ENCODE assay signal across 8 cellular contexts in genomic region chr5:151315998-151316597, GRCh38. TPM values are rescaled to one million over a fixed set of nuclear protein-coding genes. Genes with fewer than 3 reads are reported as not detected.
DNase-seq lines count a peak whose midpoint lies in the region; ATAC-seq and TF ChIP-seq lines count a peak whose summit lies in the region.

No MANE protein-coding gene starts in this region.

- ATAC-seq in GM19395 (IDR thresholded peaks at IDR 0.05; ENCODE audit: unreplicated experiment) (peak; percentile 80), HG03558 (IDR thresholded peaks at IDR 0.05; ENCODE audit: extremely low read depth, unreplicated experiment) (peak; percentile 59), RWPE2 (ENCODE audit: low read depth) (peak; percentile 93), heart right ventricle (peak; percentile 34 to 87 (median 78))

- 50 to 53% methylated on average over 8 of the region's 8 CpGs for whole genome bisulfite sequencing in heart right ventricle, 2 donors

- H3K4me1 ChIP-seq in RWPE2 (ENCODE audit: insufficient read depth, poor library complexity, severe bottlenecking) (no peaks in the 10 kb centered on the region), heart right ventricle (peaks cover 0 to 11% (median 0%) of the 10 kb centered on the region in 9 donors)

- DNase-seq in DMS153 treated with DMSO at 0.1 percent for 48 hours (lab: John Stamatoyannopoulos, UW; ENCODE audit: unreplicated experiment) (peak; percentile 4), RWPE2 (ENCODE audit: low spot score) (no peak), heart right ventricle (peak; percentile 75 to 76), retinal pigment epithelial cell (ENCODE audit: low read depth) (peak; percentile 32), occipital lobe (lab: John Stamatoyannopoulos, UW) (no peak)
- peak; percentile 60 for DNase-seq in activated naive CD4-positive, alpha-beta T cell treated with anti-CD3 and anti-CD28 coated beads, Interleukin-2, amount 50 U/mL, for 16 hours

- no peak overlapping the region for H3K4me3 ChIP-seq in RWPE2 (ENCODE audit: severe bottlenecking)
- H3K4me3 ChIP-seq in heart right ventricle = no peak overlapping the region
- no peak overlapping the region for H3K4me3 ChIP-seq in retinal pigment epithelial cell (ENCODE audit: low read length)

- H3K9me3 ChIP-seq in RWPE2 (ENCODE audit: severe bottlenecking) = no peaks in the 10 kb centered on the region
- peaks cover 0 to 8% (median 0%) of the 10 kb centered on the region in 11 donors for H3K9me3 ChIP-seq in heart right ventricle

- TF ChIP-seq CTCF in RWPE2 (IDR thresholded peaks at IDR 0.05; ENCODE audit: poor library complexity, severe bottlenecking) (peak; percentile 98), heart right ventricle (IDR thresholded peaks at IDR 0.05) (peak; percentile 65 to 89 (median 83)), retinal pigment epithelial cell (conservative IDR thresholded peaks at IDR 0.05; ENCODE audit: low read depth, low read length) (peak; percentile 99)

- H3K27me3 ChIP-seq in RWPE2 (ENCODE audit: insufficient read depth, poor library complexity, severe bottlenecking) (no peaks in the 10 kb centered on the region), heart right ventricle (peaks cover 0 to 8% (median 0%) of the 10 kb centered on the region in 7 donors)

- intact Hi-C loops in heart right ventricle (cut with DNase I) = no loop called here

- H3K27ac ChIP-seq in RWPE2 (ENCODE audit: poor library complexity, severe bottlenecking) (no peak overlapping the region), heart right ventricle (no peak overlapping the region)

- H3K36me3 ChIP-seq in RWPE2 (ENCODE audit: low read depth) (no peaks in the 10 kb centered on the region), heart right ventricle (no peaks in the 10 kb centered on the region)

RNA-seq across cellular contexts. Expression of gene SLC36A3, which starts 12.5 kb away (rescaled TPM):
- total RNA-seq in heart right ventricle (not detected), occipital lobe (not detected)
- not detected for polyA plus RNA-seq in heart right ventricle

RNA-seq across cellular contexts. Expression of gene SLC36A2, which starts 31.3 kb away (rescaled TPM):
- total RNA-seq in heart right ventricle (1 to 10 TPM in 3 of 10 donors, under 1 TPM in 5, not detected in 2; 0.28 to 2.8 (median 0.39) TPM), occipital lobe (not detected)
- 1 to 10 TPM in 1 of 2 donors, under 1 TPM in 1; 0.04 to 1.2 TPM for polyA plus RNA-seq in heart right ventricle

Comparison
In these comparisons a context has a peak if more than half of its experiments do, and no peak if none do; other contexts are left out.
1. DNase-seq: peak in DMS153 treated with DMSO at 0.1 percent for 48 hours (single experiment), activated naive CD4-positive, alpha-beta T cell treated with anti-CD3 and anti-CD28 coated beads, Interleukin-2, amount 50 U/mL, for 16 hours (single experiment), heart right ventricle (2 of 2) and retinal pigment epithelial cell (single experiment); none in RWPE2 (single experiment) and occipital lobe (single experiment).
2. Peak in every context shown above with its lines, with median percentiles within 50 percentile points of each other: ATAC-seq and CTCF ChIP-seq.